Comparison of ENCODE assay signal across 2 cellular contexts in genomic region chr6:77021232-77021631, GRCh38.
TF ChIP-seq lines count a peak whose summit lies in the region.

No MANE protein-coding gene starts in this region.

TF ChIP-seq in liver, 16 proteins besides CTCF, POLR2A, EP300 and RAD21:
- no peak for TF ChIP-seq REST (IDR thresholded peaks at IDR 0.05)
- TF ChIP-seq EGR1 (IDR thresholded peaks at IDR 0.05; ENCODE audit: low read depth in 2 of 2): no peak
- TF ChIP-seq YY1 (IDR thresholded peaks at IDR 0.05): no peak
- no peak for TF ChIP-seq SP1 (IDR thresholded peaks at IDR 0.05)
- TF ChIP-seq HNF4G (IDR thresholded peaks at IDR 0.05): no peak
- TF ChIP-seq ATF3 (IDR thresholded peaks at IDR 0.05): no peak
- TF ChIP-seq HNF4A (conservative IDR thresholded peaks at IDR 0.05): no peak
- no peak for TF ChIP-seq FOXA2 (IDR thresholded peaks at IDR 0.05)
- TF ChIP-seq ZBTB33 (IDR thresholded peaks at IDR 0.05): no peak
- no peak for TF ChIP-seq GABPA (IDR thresholded peaks at IDR 0.05 in 1 of 2, conservative IDR thresholded peaks at IDR 0.05 in 1 of 2)
- no peak for TF ChIP-seq NR2F2 (IDR thresholded peaks at IDR 0.05)
TF ChIP-seq in liver: peak in this region for 0.

TF ChIP-seq in HepG2, 621 proteins besides CTCF, POLR2A, EP300 and RAD21 (continued from another document):
- no peak for TF ChIP-seq ZBTB44 (CRISPR knock-in tag; IDR thresholded peaks at IDR 0.05)
- no peak for TF ChIP-seq ZNF570 (CRISPR knock-in tag; IDR thresholded peaks at IDR 0.05; ENCODE audit: borderline replicate concordance)
- no peak for TF ChIP-seq ZEB1 (IDR thresholded peaks at IDR 0.05; ENCODE audit: insufficient replicate concordance, low read depth)
- no peak for TF ChIP-seq SETDB1 (CRISPR knock-in tag; IDR thresholded peaks at IDR 0.05; ENCODE audit: borderline replicate concordance)
- TF ChIP-seq KDM4B (CRISPR knock-in tag; IDR thresholded peaks at IDR 0.05): no peak
- TF ChIP-seq ZNF616 (CRISPR knock-in tag; IDR thresholded peaks at IDR 0.05; ENCODE audit: low read depth): no peak
